9 cellular contexts compared by ENCODE assay signal in the genomic region with DNA sequence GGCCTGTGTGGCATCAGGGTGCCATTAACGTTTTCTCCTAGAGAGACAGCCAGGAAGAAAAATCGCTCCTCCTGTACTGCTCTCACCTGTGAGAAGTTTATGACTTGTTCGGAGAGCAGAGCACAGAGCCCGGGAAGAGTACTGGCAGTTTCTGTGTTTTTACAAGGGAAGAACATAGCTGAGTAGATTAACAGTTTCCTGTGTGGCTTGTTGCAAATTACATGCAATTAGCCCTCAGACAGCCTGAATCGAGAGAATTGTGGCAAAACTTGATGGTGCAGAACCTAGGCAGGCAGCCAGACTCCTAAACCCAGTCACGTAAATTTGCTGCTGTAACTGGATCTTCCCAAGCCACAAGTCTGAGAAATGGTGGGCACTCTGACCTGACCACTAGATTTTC. TPM values are rescaled to one million over a fixed set of nuclear protein-coding genes. Genes with fewer than 3 reads are reported as not detected.
DNase-seq lines count a peak whose midpoint lies in the region; ATAC-seq and TF ChIP-seq lines count a peak whose summit lies in the region.
"Had no signal": no experiment of that assay in that cellular context is flagged by ENCODE, and none has a peak within 500 bp of the region (broad histone marks: within the 10 kb centered on the region; RNA-seq: fewer than 3 reads in every experiment).

No MANE protein-coding gene starts in this region.

- DNase-seq in activated CD8-positive, alpha-beta T cell treated with anti-CD3 and anti-CD28 coated beads, Interleukin-2, amount 10 ng/mL, durations not matched to agents 7 days and 5 days = no peak
- no peak for DNase-seq in activated CD8-positive, alpha-beta T cell treated with anti-CD3 and anti-CD28 coated beads for 36 hours
- DNase-seq in NOMO-1 treated with DMSO at 0.1 percent for 48 hours (lab: John Stamatoyannopoulos, UW; ENCODE audit: unreplicated experiment) (peak; percentile 50), sigmoid colon (no peak), HK-2 (ENCODE audit: unreplicated experiment) (no peak)
- no peak for DNase-seq in activated CD4-positive, alpha-beta T cell treated with anti-CD3 and anti-CD28 coated beads for 4 hours
- DNase-seq in central memory CD4-positive, alpha-beta T cell = no peak

- peak overlapping the region in 3 of 4 donors; percentile 80 to 88 (median 86) for H3K27ac ChIP-seq in sigmoid colon

- TF ChIP-seq CTCF in activated CD8-positive, alpha-beta T cell treated with anti-CD3 and anti-CD28 coated beads for 36 hours (IDR thresholded peaks at IDR 0.05) = no peak
- TF ChIP-seq CTCF in sigmoid colon (IDR thresholded peaks at IDR 0.05) = no peak

- CTCF ChIA-PET in activated CD8-positive, alpha-beta T cell treated with anti-CD3 and anti-CD28 coated beads, Interleukin-2, amount 10 ng/mL, durations not matched to agents 7 days and 5 days (lab: Charles Lee) = interaction anchor here (1.0 to 1.9 kb wide), 3 partner anchors 13 to 35 kb away, joined by 3 to 7 read pairs (median 3); no protein-coding TSS in a partner anchor
- CTCF ChIA-PET in activated CD8-positive, alpha-beta T cell treated with anti-CD3 and anti-CD28 coated beads for 36 hours (lab: Charles Lee) = no interaction called here

- H3K4me3 Mint-ChIP-seq in activated CD8-positive, alpha-beta T cell treated with anti-CD3 and anti-CD28 coated beads, Interleukin-2, amount 10 ng/mL, durations not matched to agents 7 days and 5 days = no peak overlapping the region
- no peak overlapping the region for H3K4me3 Mint-ChIP-seq in activated CD8-positive, alpha-beta T cell treated with anti-CD3 and anti-CD28 coated beads for 36 hours

- POLR2A ChIA-PET in activated CD8-positive, alpha-beta T cell treated with anti-CD3 and anti-CD28 coated beads, Interleukin-2, amount 10 ng/mL, durations not matched to agents 7 days and 5 days (lab: Charles Lee) = interaction anchor here (0.9 kb wide), 1 partner anchor 49 kb away, joined by 3 read pairs; no protein-coding TSS in a partner anchor
- POLR2A ChIA-PET in activated CD8-positive, alpha-beta T cell treated with anti-CD3 and anti-CD28 coated beads for 36 hours (lab: Charles Lee) = no interaction called here

- H3K4me3 ChIP-seq in sigmoid colon = no peak overlapping the region

- no peaks in the 10 kb centered on the region for H3K36me3 Mint-ChIP-seq in activated CD8-positive, alpha-beta T cell treated with anti-CD3 and anti-CD28 coated beads, Interleukin-2, amount 10 ng/mL, durations not matched to agents 7 days and 5 days (ENCODE audit: low read depth)
- no peaks in the 10 kb centered on the region for H3K36me3 Mint-ChIP-seq in activated CD8-positive, alpha-beta T cell treated with anti-CD3 and anti-CD28 coated beads for 36 hours (ENCODE audit: low read depth)

- no peaks in the 10 kb centered on the region for H3K36me3 ChIP-seq in sigmoid colon

- ATAC-seq in activated CD8-positive, alpha-beta T cell treated with anti-CD3 and anti-CD28 coated beads, Interleukin-2, amount 10 ng/mL, durations not matched to agents 7 days and 5 days = no peak
- ATAC-seq in activated CD8-positive, alpha-beta T cell treated with anti-CD3 and anti-CD28 coated beads for 36 hours = no peak
- ATAC-seq in HG03039 (IDR thresholded peaks at IDR 0.05; ENCODE audit: unreplicated experiment) = peak; percentile 38

- H3K9me3 Mint-ChIP-seq in activated CD8-positive, alpha-beta T cell treated with anti-CD3 and anti-CD28 coated beads, Interleukin-2, amount 10 ng/mL, durations not matched to agents 7 days and 5 days (ENCODE audit: insufficient read depth) = no peaks in the 10 kb centered on the region
- no peaks in the 10 kb centered on the region for H3K9me3 Mint-ChIP-seq in activated CD8-positive, alpha-beta T cell treated with anti-CD3 and anti-CD28 coated beads for 36 hours

- no peaks in the 10 kb centered on the region for H3K27me3 ChIP-seq in sigmoid colon

- no peaks in the 10 kb centered on the region for H3K27me3 Mint-ChIP-seq in activated CD8-positive, alpha-beta T cell treated with anti-CD3 and anti-CD28 coated beads, Interleukin-2, amount 10 ng/mL, durations not matched to agents 7 days and 5 days (ENCODE audit: low read depth)
- H3K27me3 Mint-ChIP-seq in activated CD8-positive, alpha-beta T cell treated with anti-CD3 and anti-CD28 coated beads for 36 hours = no peaks in the 10 kb centered on the region

- TF ChIP-seq EP300 in sigmoid colon (IDR thresholded peaks at IDR 0.05) = no peak

- TF ChIP-seq POLR2A in sigmoid colon (IDR thresholded peaks at IDR 0.05) = no peak

- peak overlapping the region; percentile 59 for H3K27ac Mint-ChIP-seq in activated CD8-positive, alpha-beta T cell treated with anti-CD3 and anti-CD28 coated beads, Interleukin-2, amount 10 ng/mL, durations not matched to agents 7 days and 5 days
- H3K27ac Mint-ChIP-seq in activated CD8-positive, alpha-beta T cell treated with anti-CD3 and anti-CD28 coated beads for 36 hours = no peak overlapping the region

- WGBS in sigmoid colon, 2 donors = 6 to 15% methylated on average over 6 of the region's 6 CpGs

- H3K4me1 ChIP-seq in sigmoid colon = peaks cover 0 to 53% (median 42%) of the 10 kb centered on the region in 4 donors

- intact Hi-C loops in activated CD8-positive, alpha-beta T cell treated with anti-CD3 and anti-CD28 coated beads for 36 hours (cut with micrococcal nuclease) = no loop called here
- intact Hi-C loops in sigmoid colon (cut with DNase I) = loop anchor here (5.0 kb wide), 1 partner anchor 110 kb away; no protein-coding TSS in a partner anchor

- no peaks in the 10 kb centered on the region for H3K9me3 ChIP-seq in sigmoid colon

- H3K4me1 Mint-ChIP-seq in activated CD8-positive, alpha-beta T cell treated with anti-CD3 and anti-CD28 coated beads, Interleukin-2, amount 10 ng/mL, durations not matched to agents 7 days and 5 days (ENCODE audit: low read depth) = peaks cover 28% of the 10 kb centered on the region
- peaks cover 22% of the 10 kb centered on the region for H3K4me1 Mint-ChIP-seq in activated CD8-positive, alpha-beta T cell treated with anti-CD3 and anti-CD28 coated beads for 36 hours (ENCODE audit: low read depth)

RNA-seq across cellular contexts. Expression of a gene that starts 32.1 kb away (rescaled TPM):
- total RNA-seq in activated CD8-positive, alpha-beta T cell treated with anti-CD3 and anti-CD28 coated beads, Interleukin-2, amount 10 ng/mL, durations not matched to agents 7 days and 5 days = not detected
- not detected for total RNA-seq in activated CD8-positive, alpha-beta T cell treated with anti-CD3 and anti-CD28 coated beads for 36 hours
- not detected for total RNA-seq in sigmoid colon
- not detected for polyA plus RNA-seq in sigmoid colon
- polyA plus RNA-seq: neural cell had no signal

RNA-seq across cellular contexts. Expression of a gene that starts 53.7 kb away (rescaled TPM):
- total RNA-seq in activated CD8-positive, alpha-beta T cell treated with anti-CD3 and anti-CD28 coated beads, Interleukin-2, amount 10 ng/mL, durations not matched to agents 7 days and 5 days = 10 to 100 TPM; 21.7 to 23.2 TPM
- total RNA-seq in activated CD8-positive, alpha-beta T cell treated with anti-CD3 and anti-CD28 coated beads for 36 hours = 10 to 100 TPM; 21.0 to 21.8 TPM
- total RNA-seq in sigmoid colon = 1 to 10 TPM; 3.4 to 8.7 (median 5.6) TPM
- 10 to 100 TPM; 10.2 to 16.1 (median 10.2) TPM for polyA plus RNA-seq in sigmoid colon
